ENCODE assay signal across 9 cellular contexts in genomic region chr2:197248623-197249022, GRCh38.
A peak's percentile ranks its signal among the peaks of the same experiment; 100 is the strongest.
DNase-seq lines count a peak whose midpoint lies in the region; ATAC-seq, FAIRE-seq and TF ChIP-seq lines count a peak whose summit lies in the region.
"Had no signal": no experiment of that assay in that cellular context is flagged by ENCODE, and none has a peak within 500 bp of the region (broad histone marks: within the 10 kb centered on the region; RNA-seq: fewer than 3 reads in every experiment).

No MANE protein-coding gene starts in this region.

- in situ Hi-C loops in SK-MEL-5 (cut with HindIII; ENCODE audit: low pct_unique_long_range_greater_than_20kb, low sequenced_read_pairs), result no loop called here

- DNase-seq in CD4-positive, CD25-positive, alpha-beta regulatory T cell, result peak in 1 of 3 donors; percentile 45
- DNase-seq in SK-MEL-5 (ENCODE audit: low read depth, low spot score) (peak; percentile 46), globus pallidus (ENCODE audit: low spot score) (peak; percentile 64), sigmoid colon (no peak), DMS114 treated with DMSO at 0.1 percent for 48 hours (lab: John Stamatoyannopoulos, UW; ENCODE audit: unreplicated experiment) (no peak), ecto neural progenitor cell (ENCODE audit: low spot score) (no peak), GM12892 (ENCODE audit: insufficient read length) (no peak)
- DNase-seq: NCI-H524 had no signal

- H3K27ac ChIP-seq in CD4-positive, CD25-positive, alpha-beta regulatory T cell (ENCODE audit: insufficient read depth, low read length, poor library complexity, severe bottlenecking), result peak overlapping the region; percentile 62
- H3K27ac ChIP-seq in sigmoid colon, result no peak overlapping the region

- intact Hi-C loops in sigmoid colon (cut with DNase I), result loop anchor here (5.0 kb wide), 1 partner anchor 36 kb away; no protein-coding TSS in a partner anchor

- H3K9me3 Mint-ChIP-seq in CD4-positive, CD25-positive, alpha-beta regulatory T cell, result no peaks in the 10 kb centered on the region

- H3K9me3 ChIP-seq in CD4-positive, CD25-positive, alpha-beta regulatory T cell (ENCODE audit: control insufficient read depth in 2 of 2, low read length in 2 of 2), result no peaks in the 10 kb centered on the region
- no peaks in the 10 kb centered on the region for H3K9me3 ChIP-seq in sigmoid colon

- TF ChIP-seq EP300 in sigmoid colon (IDR thresholded peaks at IDR 0.05), result no peak

- FAIRE-seq in GM12892 (lab: Jason Lieb, UNC), result no peak

- H3K27me3 ChIP-seq in CD4-positive, CD25-positive, alpha-beta regulatory T cell (ENCODE audit: control insufficient read depth, insufficient read depth, low read length), result no peaks in the 10 kb centered on the region
- no peaks in the 10 kb centered on the region for H3K27me3 ChIP-seq in sigmoid colon

- TF ChIP-seq POLR2A in sigmoid colon (IDR thresholded peaks at IDR 0.05) (no peak), GM12892 (IDR thresholded peaks at IDR 0.05; ENCODE audit: low read depth, low read length) (no peak)

- peak overlapping the region; percentile 72 to 100 (median 93) for H3K27ac Mint-ChIP-seq in CD4-positive, CD25-positive, alpha-beta regulatory T cell

- 70 to 88% methylated on average over 3 of the region's 3 CpGs for WGBS in sigmoid colon, 2 donors

- TF ChIP-seq CTCF in sigmoid colon (IDR thresholded peaks at IDR 0.05), result no peak

- H3K4me1 Mint-ChIP-seq in CD4-positive, CD25-positive, alpha-beta regulatory T cell, result peaks cover 41 to 89% (median 69%) of the 10 kb centered on the region in 4 donors

- H3K27me3 Mint-ChIP-seq in CD4-positive, CD25-positive, alpha-beta regulatory T cell, result no peaks in the 10 kb centered on the region

- H3K4me1 ChIP-seq in CD4-positive, CD25-positive, alpha-beta regulatory T cell (ENCODE audit: control insufficient read depth, insufficient read depth, low read length, poor library complexity, severe bottlenecking), result peaks cover 83% of the 10 kb centered on the region
- H3K4me1 ChIP-seq in sigmoid colon, result peaks cover 0 to 52% (median 18%) of the 10 kb centered on the region in 4 donors

- H3K36me3 Mint-ChIP-seq in CD4-positive, CD25-positive, alpha-beta regulatory T cell, result peaks cover 32% of the 10 kb centered on the region

- H3K4me3 Mint-ChIP-seq in CD4-positive, CD25-positive, alpha-beta regulatory T cell, result peak overlapping the region; percentile 46 to 87 (median 68)

- peaks cover 10% of the 10 kb centered on the region for H3K36me3 ChIP-seq in CD4-positive, CD25-positive, alpha-beta regulatory T cell (ENCODE audit: control insufficient read depth, insufficient read depth, low read length)
- H3K36me3 ChIP-seq in sigmoid colon, result no peaks in the 10 kb centered on the region

- ATAC-seq in CD4-positive, CD25-positive, alpha-beta regulatory T cell (ENCODE audit: low read depth in 2 of 2), result peak; percentile 52 to 53
- ATAC-seq in GM21381 (IDR thresholded peaks at IDR 0.05; ENCODE audit: unreplicated experiment), result peak; percentile 49

- H3K4me3 ChIP-seq in CD4-positive, CD25-positive, alpha-beta regulatory T cell (ENCODE audit: low read depth, low read length), result peak overlapping the region; percentile 74
- H3K4me3 ChIP-seq in sigmoid colon, result no peak overlapping the region

Comparison
In these comparisons a context has a peak if more than half of its experiments do, and no peak if none do; other contexts are left out.
1. DNase-seq: peak in SK-MEL-5 (single experiment) and globus pallidus (single experiment); none in sigmoid colon (single experiment), DMS114 treated with DMSO at 0.1 percent for 48 hours (single experiment), ecto neural progenitor cell (single experiment) and GM12892 (single experiment).